In genomic region chr1:89720839-89721238, GRCh38 we compare ENCODE assay signal across 14 cellular contexts.
A peak's percentile ranks its signal among the peaks of the same experiment; 100 is the strongest.
DNase-seq lines count a peak whose midpoint lies in the region; ATAC-seq and TF ChIP-seq lines count a peak whose summit lies in the region.
"Had no signal": no experiment of that assay in that cellular context is flagged by ENCODE, and none has a peak within 500 bp of the region (broad histone marks: within the 10 kb centered on the region; RNA-seq: fewer than 3 reads in every experiment).

No MANE protein-coding gene starts in this region.

- H3K27me3 ChIP-seq in SK-N-SH (ENCODE audit: insufficient read depth): no peaks in the 10 kb centered on the region
- no peaks in the 10 kb centered on the region for H3K27me3 ChIP-seq in ACC112 (ENCODE audit: insufficient read depth, low read length)
- no peaks in the 10 kb centered on the region for H3K27me3 ChIP-seq in RWPE2 (ENCODE audit: insufficient read depth, poor library complexity, severe bottlenecking)
- H3K27me3 ChIP-seq in mammary epithelial cell (ENCODE audit: insufficient read depth, low read length): no peaks in the 10 kb centered on the region
- H3K27me3 ChIP-seq: foreskin keratinocyte had no signal

- dilution Hi-C loops in mammary epithelial cell (cut with HindIII; ENCODE audit: low sequenced_read_pairs): no loop called here

- no peak overlapping the region for H3K9ac ChIP-seq in SK-N-SH
- H3K9ac ChIP-seq in mammary epithelial cell (ENCODE audit: insufficient read depth, low read length): no peak overlapping the region

- H3K4me2 ChIP-seq in SK-N-SH (0 out of 2 replicates have a peak overlapping the region, but pooled peaks have one; percentile 11), mammary epithelial cell (ENCODE audit: insufficient read depth, low read depth, low read length) (peak overlapping the region; percentile 31)

- H3K79me2 ChIP-seq in SK-N-SH (ENCODE audit: insufficient read depth) (no peaks in the 10 kb centered on the region), ACC112 (ENCODE audit: control insufficient read depth, insufficient read depth, low read length, unreplicated experiment) (no peaks in the 10 kb centered on the region), mammary epithelial cell (ENCODE audit: insufficient read depth, low read length) (peaks cover 5% of the 10 kb centered on the region)

- CTCF ChIA-PET in SK-N-SH (lab: Yijun Ruan, JAX) (interaction anchor here (1.3 to 3.7 kb wide), 4 partner anchors 42 to 88 kb away, joined by 3 to 24 read pairs (median 7); partner anchors contain the start of gene LRRC8C), mammary epithelial cell (lab: Charles Lee; ENCODE audit: low non-redundant PET) (interaction anchor here (0.6 kb wide), 1 partner anchor 251 kb away, joined by 5 read pairs; no protein-coding TSS in a partner anchor)

- BruUV-seq in mammary epithelial cell (replicated peaks; lab: Mats Ljungman, UMichigan): no TSS peak

- no peak overlapping the region for H3K4me3 ChIP-seq in SK-N-SH (ENCODE audit: low read depth in 2 of 2, low read length in 1 of 2)
- H3K4me3 ChIP-seq in ACC112 (ENCODE audit: low read depth, low read length): no peak overlapping the region
- H3K4me3 ChIP-seq in RWPE2 (ENCODE audit: severe bottlenecking): no peak overlapping the region
- H3K4me3 ChIP-seq in mammary epithelial cell (replicated peaks in 1 of 3; ENCODE audit: insufficient read depth in 1 of 3, low read depth in 2 of 3, low read length in 3 of 3): no peak overlapping the region

- POLR2A ChIA-PET in SK-N-SH (lab: Yijun Ruan, JAX): no interaction called here

- TF ChIP-seq CTCF in SK-N-SH (IDR thresholded peaks at IDR 0.05): no peak
- no peak for TF ChIP-seq CTCF in RWPE2 (IDR thresholded peaks at IDR 0.05; ENCODE audit: poor library complexity, severe bottlenecking)
- no peak for TF ChIP-seq CTCF in mammary epithelial cell (conservative IDR thresholded peaks at IDR 0.05 in 1 of 2, IDR thresholded peaks at IDR 0.05 in 1 of 2; ENCODE audit: extremely low read depth in 1 of 2, insufficient read depth in 1 of 2, low read depth in 1 of 2, low read length in 2 of 2)

- H3K36me3 ChIP-seq in SK-N-SH (replicated peaks in 1 of 2; ENCODE audit: control insufficient read depth in 1 of 2, insufficient read depth in 2 of 2, low read length in 1 of 2) (peaks cover 0 to 7% of the 10 kb centered on the region in 2 experiments), ACC112 (ENCODE audit: insufficient read depth, low read length) (no peaks in the 10 kb centered on the region), RWPE2 (ENCODE audit: low read depth) (peaks cover 3% of the 10 kb centered on the region; the same call in 1 of the 2 replicates), mammary epithelial cell (ENCODE audit: insufficient read depth, low read length) (no peaks in the 10 kb centered on the region)

- no peak for TF ChIP-seq EP300 in SK-N-SH (IDR thresholded peaks at IDR 0.05; ENCODE audit: borderline replicate concordance in 1 of 2, low read depth in 1 of 2, low read length in 1 of 2)

- H3K9me2 ChIP-seq in SK-N-SH: no peaks in the 10 kb centered on the region

- 66% methylated on average over 1 of the region's 1 CpG for WGBS in SK-N-SH (ENCODE audit: low lambda C conversion rate)
- WGBS in mammary epithelial cell (ENCODE audit: low coverage, missing lambda C conversion rate): 60% methylated on average over 1 of the region's 1 CpG

- no peak for ATAC-seq in SK-N-SH treated with all-trans-retinoic acid at 6 μM for 48 hours
- ATAC-seq in RWPE2 (ENCODE audit: low read depth): no peak
- no peak for ATAC-seq in HG02840 (IDR thresholded peaks at IDR 0.05; ENCODE audit: low FRiP score, unreplicated experiment)
- no peak for ATAC-seq in HG03342 (IDR thresholded peaks at IDR 0.05; ENCODE audit: unreplicated experiment)

- peaks cover 18% of the 10 kb centered on the region for H3F3A ChIP-seq in SK-N-SH (replicated peaks; ENCODE audit: insufficient read depth)

- H4K20me1 ChIP-seq in SK-N-SH (ENCODE audit: insufficient read depth) (no peaks in the 10 kb centered on the region), mammary epithelial cell (ENCODE audit: insufficient read depth, low read length) (no peaks in the 10 kb centered on the region)

- H3K4me1 ChIP-seq in SK-N-SH (ENCODE audit: control insufficient read depth in 1 of 2, insufficient read depth in 2 of 2, low read depth in 1 of 2, low read length in 1 of 2) (peaks cover 27 to 49% of the 10 kb centered on the region in 2 experiments), ACC112 (ENCODE audit: control insufficient read depth, insufficient read depth, low read length, unreplicated experiment) (peaks cover 54% of the 10 kb centered on the region), RWPE2 (ENCODE audit: insufficient read depth, poor library complexity, severe bottlenecking) (peaks cover 35% of the 10 kb centered on the region), mammary epithelial cell (ENCODE audit: insufficient read depth, low read length) (peaks cover 28% of the 10 kb centered on the region)

- in situ Hi-C loops in mammary epithelial cell (cut with MboI; ENCODE audit: low sequenced_read_pairs in 2 of 2): no loop called here

- TF ChIP-seq RAD21 in SK-N-SH (IDR thresholded peaks at IDR 0.05; ENCODE audit: low read length): no peak

- intact Hi-C loops in mammary epithelial cell (cut with micrococcal nuclease): no loop called here

- H2AFZ ChIP-seq in SK-N-SH (ENCODE audit: low read depth): no peak overlapping the region
- H2AFZ ChIP-seq in ACC112 (ENCODE audit: low read length, unreplicated experiment): no peak overlapping the region
- no peak overlapping the region for H2AFZ ChIP-seq in mammary epithelial cell (ENCODE audit: low read depth, low read length)

- no peak overlapping the region; a peak in 1 of 4 replicates for H3K27ac ChIP-seq in SK-N-SH (ENCODE audit: low read depth in 2 of 2, low read length in 1 of 2)
- H3K27ac ChIP-seq in ACC112 (ENCODE audit: low read depth, low read length): peak overlapping the region; percentile 40; the same call in 1 of the 2 replicates
- H3K27ac ChIP-seq in RWPE2 (ENCODE audit: poor library complexity, severe bottlenecking): peak overlapping the region; percentile 61
- peak overlapping the region; percentile 6 for H3K27ac ChIP-seq in mammary epithelial cell (ENCODE audit: insufficient read depth, low read depth, low read length)
- H3K27ac ChIP-seq: 22Rv1 had no signal

- DNase-seq in SK-N-SH (no peak), RWPE2 (ENCODE audit: low spot score) (no peak), mammary epithelial cell (no peak), GM03348 (ENCODE audit: low spot score) (no peak)
- DNase-seq: amygdala; NCI-H2029 treated with DMSO at 0.1 percent for 48 hours; NCI-H526; stimulated activated naive CD4-positive, alpha-beta T cell had no signal

- H3K9me3 ChIP-seq in SK-N-SH (no peaks in the 10 kb centered on the region), RWPE2 (ENCODE audit: severe bottlenecking) (no peaks in the 10 kb centered on the region), mammary epithelial cell (replicated peaks; ENCODE audit: insufficient read depth, low read length) (no peaks in the 10 kb centered on the region)

TF ChIP-seq in SK-N-SH, 30 proteins besides CTCF, POLR2A, EP300 and RAD21 (continues in another document):
- no peak for TF ChIP-seq TAF1 (IDR thresholded peaks at IDR 0.05; ENCODE audit: borderline replicate concordance, low read depth, low read length)
- TF ChIP-seq FOSL2 (IDR thresholded peaks at IDR 0.05; ENCODE audit: borderline replicate concordance, low read depth): no peak
- TF ChIP-seq NFIC (IDR thresholded peaks at IDR 0.05; ENCODE audit: borderline replicate concordance): no peak
- no peak for TF ChIP-seq SIN3A (IDR thresholded peaks at IDR 0.05; ENCODE audit: borderline replicate concordance, low read depth, low read length)
- no peak for TF ChIP-seq EZH2phosphoT487 (IDR thresholded peaks at IDR 0.05; ENCODE audit: borderline replicate concordance, low read depth)
- TF ChIP-seq MEF2A (IDR thresholded peaks at IDR 0.05; ENCODE audit: borderline replicate concordance, low read depth): no peak
- TF ChIP-seq GATA2 (CRISPR knock-in tag; IDR thresholded peaks at IDR 0.05): no peak
- TF ChIP-seq JUND (IDR thresholded peaks at IDR 0.05): no peak
- TF ChIP-seq ELF1 (IDR thresholded peaks at IDR 0.05): no peak
- TF ChIP-seq GABPA (IDR thresholded peaks at IDR 0.05; ENCODE audit: low read depth): no peak
- TF ChIP-seq RXRA (IDR thresholded peaks at IDR 0.05; ENCODE audit: borderline replicate concordance, low read depth): no peak

TF ChIP-seq in SK-N-SH treated with all-trans-retinoic acid at 6 μM for 48 hours, 23 proteins besides CTCF, POLR2A, EP300 and RAD21 (continues in another document):
- TF ChIP-seq ZC3H10 (CRISPR knock-in tag; IDR thresholded peaks at IDR 0.05) (no peak), TCF4 (CRISPR knock-in tag; IDR thresholded peaks at IDR 0.05; ENCODE audit: borderline replicate concordance) (no peak), CSDC2 (CRISPR knock-in tag; IDR thresholded peaks at IDR 0.05) (no peak), ISL1 (CRISPR knock-in tag; IDR thresholded peaks at IDR 0.05) (no peak), CREB5 (CRISPR knock-in tag; IDR thresholded peaks at IDR 0.05; ENCODE audit: low read depth) (no peak), ZFP30 (CRISPR knock-in tag; IDR thresholded peaks at IDR 0.05) (no peak), ARNTL (CRISPR knock-in tag; IDR thresholded peaks at IDR 0.05; ENCODE audit: borderline replicate concordance, low read depth) (no peak), OSR1 (CRISPR knock-in tag; IDR thresholded peaks at IDR 0.05) (no peak), GLIS3 (CRISPR knock-in tag; IDR thresholded peaks at IDR 0.05) (no peak), TOX (CRISPR knock-in tag; IDR thresholded peaks at IDR 0.05; ENCODE audit: borderline replicate concordance) (no peak), BACH2 (CRISPR knock-in tag; IDR thresholded peaks at IDR 0.05; ENCODE audit: borderline replicate concordance) (no peak)

Comparison
In these comparisons a context has a peak if more than half of its experiments do, and no peak if none do; other contexts are left out.
1. H3K27ac ChIP-seq: peak in ACC112 (single experiment), RWPE2 (single experiment) and mammary epithelial cell (single experiment); none in SK-N-SH (0 of 2).